In genomic region chr10:116602648-116603400, GRCh38 we compare ENCODE assay signal across 26 cellular contexts. TPM values are rescaled to one million over a fixed set of nuclear protein-coding genes. Genes with fewer than 3 reads are reported as not detected.
"Had no signal": no experiment of that assay in that cellular context is flagged by ENCODE, and none has a peak within 500 bp of the region (broad histone marks: within the 10 kb centered on the region; RNA-seq: fewer than 3 reads in every experiment).

No MANE protein-coding gene starts in this region.

- DNase-seq: activated CD4-positive, alpha-beta T cell treated with anti-CD3 and anti-CD28 coated beads for 48 hours; activated CD4-positive, alpha-beta T cell treated with anti-CD3 and anti-CD28 coated beads, Interleukin-2, amount 50 U/mL, for 4 hours; activated CD4-positive, CD25-positive, alpha-beta regulatory T cell treated with anti-CD3 and anti-CD28 coated beads, Interleukin-2, amount 50 U/mL, for 72 hours; activated CD8-positive, alpha-beta memory T cell treated with anti-CD3 and anti-CD28 coated beads, Interleukin-2, amount 50 U/mL, for 48 hours; activated CD8-positive, alpha-beta T cell treated with anti-CD3 and anti-CD28 coated beads, Interleukin-2, amount 10 ng/mL, durations not matched to agents 7 days and 5 days; activated effector memory CD4-positive, alpha-beta T cell treated with Interleukin-2 at 50 U/mL for 16 hours; activated naive CD4-positive, alpha-beta T cell treated with Interleukin-2 at 50 U/mL for 16 hours; activated naive CD8-positive, alpha-beta T cell treated with anti-CD3 and anti-CD28 coated beads, Interleukin-2, amount 50 U/mL, for 24 hours; activated T-cell treated with anti-CD3 and anti-CD28 coated beads, Interleukin-2, amount 50 U/mL, for 1 hour; amniotic stem cell; MG63; NCI-H1105 treated with DMSO at 0.1 percent for 48 hours; NCI-H1436 treated with DMSO at 0.1 percent for 48 hours; NCI-H187; NCI-H2081; NCI-H446 treated with DMSO at 0.1 percent for 48 hours; NCI-H524 treated with DMSO at 0.1 percent for 48 hours; PC-3; T-helper 17 cell; T-helper 9 cell had no signal

- H3K27me3 ChIP-seq: ascending aorta had no signal

- ATAC-seq: activated CD8-positive, alpha-beta T cell treated with anti-CD3 and anti-CD28 coated beads, Interleukin-2, amount 10 ng/mL, durations not matched to agents 7 days and 5 days; activated naive CD4-positive, alpha-beta T cell treated with anti-CD3 and anti-CD28 coated beads, Interleukin-2, amount 50 U/mL, for 72 hours; activated naive CD8-positive, alpha-beta T cell treated with anti-CD3 and anti-CD28 coated beads, Interleukin-2, amount 50 U/mL, for 24 hours; PC-3; T-helper 17 cell; WTC11 had no signal

- H3K9me3 ChIP-seq: ascending aorta, MG63 had no signal

- FAIRE-seq: RCC 7860 had no signal

- H3K27ac ChIP-seq: ascending aorta had no signal

- H3K4me1 ChIP-seq: ascending aorta had no signal

- H3K4me3 ChIP-seq: ascending aorta, MG63 had no signal

- H3K36me3 ChIP-seq: ascending aorta, MG63 had no signal

RNA-seq across cellular contexts. Expression of gene PNLIPRP1, which starts 12.1 kb away (rescaled TPM):
- total RNA-seq: activated CD8-positive, alpha-beta T cell treated with anti-CD3 and anti-CD28 coated beads, Interleukin-2, amount 10 ng/mL, durations not matched to agents 7 days and 5 days; activated naive CD4-positive, alpha-beta T cell treated with anti-CD3 and anti-CD28 coated beads, Interleukin-2, amount 50 U/mL, for 72 hours; activated T-helper 1 cell treated with anti-CD3 and anti-CD28 coated beads, Interleukin-12 subunit alpha, Interleukin-12 subunit beta, Interleukin-2, Interleukin-4 antibody, amounts not matched to agents 30 ng/mL and 10 ng/mL and 1 ng/mL, durations not matched to agents 14 hours and 24 hours and 36 hours; ascending aorta; PC-3; SK-MEL-5; T-helper 17 cell had no signal

RNA-seq across cellular contexts. Expression of gene PNLIPRP2, which starts 17.9 kb away (rescaled TPM):
- total RNA-seq: activated CD8-positive, alpha-beta T cell treated with anti-CD3 and anti-CD28 coated beads, Interleukin-2, amount 10 ng/mL, durations not matched to agents 7 days and 5 days; activated naive CD4-positive, alpha-beta T cell treated with anti-CD3 and anti-CD28 coated beads, Interleukin-2, amount 50 U/mL, for 72 hours; activated T-helper 1 cell treated with anti-CD3 and anti-CD28 coated beads, Interleukin-12 subunit alpha, Interleukin-12 subunit beta, Interleukin-2, Interleukin-4 antibody, amounts not matched to agents 30 ng/mL and 10 ng/mL and 1 ng/mL, durations not matched to agents 14 hours and 24 hours and 36 hours; ascending aorta; PC-3; T-helper 17 cell had no signal

RNA-seq across cellular contexts. Expression of gene PNLIP, which starts 57.1 kb away (rescaled TPM):
- total RNA-seq: activated CD8-positive, alpha-beta T cell treated with anti-CD3 and anti-CD28 coated beads, Interleukin-2, amount 10 ng/mL, durations not matched to agents 7 days and 5 days; activated naive CD4-positive, alpha-beta T cell treated with anti-CD3 and anti-CD28 coated beads, Interleukin-2, amount 50 U/mL, for 72 hours; activated T-helper 1 cell treated with anti-CD3 and anti-CD28 coated beads, Interleukin-12 subunit alpha, Interleukin-12 subunit beta, Interleukin-2, Interleukin-4 antibody, amounts not matched to agents 30 ng/mL and 10 ng/mL and 1 ng/mL, durations not matched to agents 14 hours and 24 hours and 36 hours; ascending aorta; PC-3; SK-MEL-5; T-helper 17 cell had no signal
